In genomic region chr17:58005728-58006562, GRCh38 we compare ENCODE assay signal across 8 cellular contexts. TPM values are rescaled to one million over a fixed set of nuclear protein-coding genes. Genes with fewer than 3 reads are reported as not detected.
DNase-seq lines count a peak whose midpoint lies in the region; ATAC-seq and TF ChIP-seq lines count a peak whose summit lies in the region.

No MANE protein-coding gene starts in this region.

- intact Hi-C loops in tibial artery (cut with DNase I; ENCODE audit: low total_unique reads) = loop anchor here (2.0 to 10.0 kb wide), 3 partner anchors 79 to 751 kb away; partner anchors contain the start of gene MSI2

- no peaks in the 10 kb centered on the region for H3K27me3 ChIP-seq in adipocyte (replicated peaks; ENCODE audit: control insufficient read depth, insufficient read depth, low read length)
- H3K27me3 ChIP-seq in liver (ENCODE audit: control insufficient read depth in 4 of 4, insufficient read depth in 4 of 4, low read length in 3 of 4) = no peaks in the 10 kb centered on the region
- no peaks in the 10 kb centered on the region for H3K27me3 ChIP-seq in tibial artery

- TF ChIP-seq CTCF in liver (IDR thresholded peaks at IDR 0.05; ENCODE audit: low read depth, low read length, missing input control) (no peak), tibial artery (IDR thresholded peaks at IDR 0.05) (no peak)

- H3K27ac ChIP-seq in liver (ENCODE audit: low read depth in 1 of 2, low read length in 2 of 2) (peak overlapping the region; percentile 94 to 100), tibial artery (peak overlapping the region; percentile 97 to 98)

- H3K4me1 ChIP-seq in adipocyte (ENCODE audit: control insufficient read depth, insufficient read depth, low read length) (peaks cover 48% of the 10 kb centered on the region), liver (ENCODE audit: control insufficient read depth in 4 of 4, insufficient read depth in 4 of 4, low read length in 3 of 4) (peaks cover 3 to 32% (median 30%) of the 10 kb centered on the region in 4 donors), tibial artery (peaks cover 0 to 55% (median 26%) of the 10 kb centered on the region in 4 donors)

- peaks cover 47% of the 10 kb centered on the region for H3K36me3 ChIP-seq in adipocyte (ENCODE audit: control insufficient read depth, insufficient read depth, low read length, severe bottlenecking)
- H3K36me3 ChIP-seq in liver (ENCODE audit: control insufficient read depth in 4 of 4, insufficient read depth in 3 of 4, low read depth in 1 of 4, low read length in 3 of 4) = peaks cover 6 to 32% (median 26%) of the 10 kb centered on the region in 4 donors
- peaks cover 30 to 47% (median 34%) of the 10 kb centered on the region in 3 donors for H3K36me3 ChIP-seq in tibial artery

- H3K4me3 ChIP-seq in adipocyte (ENCODE audit: low read length) = peak overlapping the region; percentile 100
- peak overlapping the region; percentile 69 to 100 (median 70) for H3K4me3 ChIP-seq in liver (ENCODE audit: low read depth in 1 of 3, low read length in 3 of 3)
- peak overlapping the region; percentile 87 to 90 for H3K4me3 ChIP-seq in tibial artery

- DNase-seq in activated T-cell treated with anti-CD3 and anti-CD28 coated beads, Interleukin-2, amount 50 U/mL, for 1 hour = peak; percentile 61
- DNase-seq in activated T-cell treated with anti-CD3 and anti-CD28 coated beads, Interleukin-2, amount 50 U/mL, for 48 hours = no peak
- DNase-seq in adipocyte (ENCODE audit: low read depth) (no peak), tibial artery (no peak), NCI-H748 treated with DMSO at 0.1 percent for 48 hours (lab: John Stamatoyannopoulos, UW) (no peak), putamen (ENCODE audit: low spot score) (no peak)

- no peaks in the 10 kb centered on the region for H3K9me3 ChIP-seq in adipocyte (ENCODE audit: control insufficient read depth, low read length)
- H3K9me3 ChIP-seq in liver (ENCODE audit: control insufficient read depth in 4 of 4, low read length in 3 of 4) = no peaks in the 10 kb centered on the region
- H3K9me3 ChIP-seq in tibial artery = no peaks in the 10 kb centered on the region

- peak overlapping the region; percentile 100 for H3K9ac ChIP-seq in adipocyte (ENCODE audit: low read length)
- H3K9ac ChIP-seq in liver (ENCODE audit: low read depth in 1 of 2, low read length in 2 of 2) = peak overlapping the region; percentile 81 to 100

- ATAC-seq in GM18519 (IDR thresholded peaks at IDR 0.05; ENCODE audit: low FRiP score, unreplicated experiment) = no peak

- no peak for TF ChIP-seq RAD21 in liver (IDR thresholded peaks at IDR 0.05)

- WGBS in liver = 2% methylated on average over 36 of the region's 36 CpGs

TF ChIP-seq in liver, 16 proteins besides CTCF, POLR2A, EP300 and RAD21:
- TF ChIP-seq HNF4A (conservative IDR thresholded peaks at IDR 0.05) = no peak
- no peak for TF ChIP-seq SP1 (IDR thresholded peaks at IDR 0.05)
- TF ChIP-seq TAF1 (conservative IDR thresholded peaks at IDR 0.05) = no peak
- TF ChIP-seq ZBTB33 (IDR thresholded peaks at IDR 0.05) = no peak
- TF ChIP-seq JUND (IDR thresholded peaks at IDR 0.05) = no peak
- no peak for TF ChIP-seq RXRA (IDR thresholded peaks at IDR 0.05)
- no peak for TF ChIP-seq EGR1 (IDR thresholded peaks at IDR 0.05; ENCODE audit: low read depth in 2 of 2)
- TF ChIP-seq NR2F2 (IDR thresholded peaks at IDR 0.05) = no peak
- no peak for TF ChIP-seq HNF4G (IDR thresholded peaks at IDR 0.05)
- no peak for TF ChIP-seq MAX (IDR thresholded peaks at IDR 0.05)
- TF ChIP-seq REST (IDR thresholded peaks at IDR 0.05) = no peak
- no peak for TF ChIP-seq FOXA2 (IDR thresholded peaks at IDR 0.05)
- TF ChIP-seq FOXA1 (IDR thresholded peaks at IDR 0.05) = no peak
- TF ChIP-seq GABPA (IDR thresholded peaks at IDR 0.05 in 1 of 2, conservative IDR thresholded peaks at IDR 0.05 in 1 of 2) = no peak
- no peak for TF ChIP-seq YY1 (IDR thresholded peaks at IDR 0.05)
- no peak for TF ChIP-seq ATF3 (IDR thresholded peaks at IDR 0.05)

RNA-seq across cellular contexts. Expression of gene SRSF1, which starts 1.1 kb away (rescaled TPM):
- 100 to 1,000 TPM; 162 to 201 TPM for total RNA-seq in liver
- 10 to 100 TPM; 52.3 to 65.4 TPM for polyA plus RNA-seq in liver

RNA-seq across cellular contexts. Expression of gene VEZF1, which starts 17.9 kb away (rescaled TPM):
- 10 to 100 TPM; 14.6 to 26.2 TPM for total RNA-seq in liver
- polyA plus RNA-seq in liver = 1 to 10 TPM; 7.9 to 8.2 TPM

RNA-seq across cellular contexts. Expression of gene CUEDC1, which starts 50.7 kb away (rescaled TPM):
- total RNA-seq in liver = 1 to 10 TPM; 2.6 to 3.2 TPM
- polyA plus RNA-seq in liver = 1 to 10 TPM; 3.6 to 4.9 TPM
